Comparison of ENCODE assay signal across 8 cellular contexts in the genomic region with DNA sequence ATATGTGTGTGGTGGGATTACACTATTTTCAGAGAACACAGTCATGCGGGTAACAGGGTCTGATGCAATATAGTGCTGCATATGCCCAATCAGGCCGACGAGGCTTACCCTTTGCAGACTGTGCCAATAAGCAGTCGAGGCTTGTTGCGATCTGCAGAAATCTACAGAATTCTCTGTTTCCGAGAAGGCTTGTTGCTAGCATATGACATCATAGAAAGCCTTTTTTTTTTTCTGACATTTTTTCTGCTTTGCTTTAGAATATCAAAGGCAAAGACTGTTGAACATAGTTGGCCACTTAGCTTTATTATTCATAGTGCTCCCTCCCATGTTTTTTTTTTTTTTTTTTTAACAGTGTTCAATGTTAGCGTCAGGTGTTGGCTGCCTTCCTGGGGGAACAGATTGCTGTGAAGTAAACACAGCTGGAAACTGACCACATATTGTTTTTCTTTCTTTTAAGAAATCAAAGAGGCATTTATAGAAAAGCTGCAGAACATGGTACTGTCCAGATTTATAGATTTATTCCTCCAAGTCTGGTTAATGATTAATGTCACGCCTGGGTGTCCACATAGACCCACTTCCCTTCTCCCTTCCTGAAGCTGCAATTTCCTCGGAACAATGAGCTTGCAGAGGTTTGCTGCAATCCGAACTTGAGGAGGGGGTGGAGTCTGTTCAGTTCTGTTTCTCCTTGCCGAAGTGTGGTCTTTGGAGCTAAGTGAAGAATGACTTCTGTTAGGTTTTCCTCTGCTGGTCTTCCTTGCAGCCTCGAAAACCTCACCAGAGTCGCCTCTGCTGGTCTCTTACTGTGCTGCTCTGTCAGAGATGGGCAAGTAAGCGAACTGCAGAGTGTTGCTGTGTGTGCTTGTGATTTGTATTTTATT.
DNase-seq lines count a peak whose midpoint lies in the region; ATAC-seq, FAIRE-seq and TF ChIP-seq lines count a peak whose summit lies in the region.

No MANE protein-coding gene starts in this region.

- TF ChIP-seq CTCF in DOHH2 (IDR thresholded peaks at IDR 0.05; ENCODE audit: low read depth, low read length, poor library complexity, severe bottlenecking) (no peak), RWPE1 (conservative IDR thresholded peaks at IDR 0.05; ENCODE audit: low read depth) (no peak), fibroblast of villous mesenchyme (IDR thresholded peaks at IDR 0.05; ENCODE audit: insufficient read depth, low read depth, low read length) (no peak), neutrophil (IDR thresholded peaks at IDR 0.05) (no peak)

- H3K9me2 ChIP-seq in DOHH2 (replicated peaks; ENCODE audit: control insufficient read depth, low read length): no peaks in the 10 kb centered on the region

- peak overlapping the region; percentile 24 for H3K4me2 ChIP-seq in DOHH2 (ENCODE audit: low read length)

- no peak for FAIRE-seq in H54 (lab: Jason Lieb, UNC)

- CTCF ChIA-PET in RWPE1 (lab: Yijun Ruan, JAX): interaction anchor here (0.7 kb wide), 2 partner anchors 107 to 189 kb away, joined by 3 to 4 read pairs; no protein-coding TSS in a partner anchor

- H3K4me3 ChIP-seq in DOHH2 (ENCODE audit: low read length) (no peak overlapping the region), fibroblast of villous mesenchyme (ENCODE audit: low read depth, low read length) (peak overlapping the region; percentile 37), neutrophil (ENCODE audit: low read depth in 1 of 2, low read length in 1 of 2) (peak overlapping the region; percentile 63 to 84)

- no peak for TF ChIP-seq POLR2A in H54 (IDR thresholded peaks at IDR 0.05; ENCODE audit: low read depth, low read length)

- no peaks in the 10 kb centered on the region for H3K79me2 ChIP-seq in DOHH2 (ENCODE audit: control insufficient read depth, low read length)

- no peaks in the 10 kb centered on the region for H3K36me3 ChIP-seq in DOHH2 (ENCODE audit: control insufficient read depth, low read length)
- peaks cover 15% of the 10 kb centered on the region for H3K36me3 ChIP-seq in neutrophil

- H3K9me3 ChIP-seq in DOHH2 (ENCODE audit: control insufficient read depth, insufficient read depth, low read length) (no peaks in the 10 kb centered on the region), neutrophil (no peaks in the 10 kb centered on the region)

- no peaks in the 10 kb centered on the region for H4K20me1 ChIP-seq in DOHH2 (ENCODE audit: control insufficient read depth, insufficient read depth, low read depth, low read length)

- peak; percentile 38 for ATAC-seq in HG03139 (IDR thresholded peaks at IDR 0.05; ENCODE audit: unreplicated experiment)
- ATAC-seq in GM21717 (IDR thresholded peaks at IDR 0.05; ENCODE audit: unreplicated experiment): no peak

- no peak overlapping the region for H3K27ac ChIP-seq in DOHH2 (ENCODE audit: low read depth, low read length)
- H3K27ac ChIP-seq in RWPE1: peak overlapping the region; percentile 81
- H3K27ac ChIP-seq in neutrophil: peak overlapping the region; percentile 82

- H3K4me1 ChIP-seq in DOHH2 (ENCODE audit: control insufficient read depth, low read length) (peaks cover 35% of the 10 kb centered on the region), neutrophil (ENCODE audit: control insufficient read depth in 1 of 2, insufficient read depth in 1 of 2, low read depth in 1 of 2, low read length in 1 of 2) (peaks cover 29 to 43% of the 10 kb centered on the region in 2 experiments)

- peaks cover 19% of the 10 kb centered on the region; the same call in 1 of the 2 replicates for H3K27me3 ChIP-seq in DOHH2 (ENCODE audit: control insufficient read depth, low read length)
- H3K27me3 ChIP-seq in neutrophil: no peaks in the 10 kb centered on the region

- POLR2A ChIA-PET in RWPE1 (lab: Yijun Ruan, JAX; ENCODE audit: low non-redundant PET): no interaction called here

- no peak for DNase-seq in RWPE1 (ENCODE audit: low spot score)
- peak; percentile 83 for DNase-seq in fibroblast of villous mesenchyme (ENCODE audit: low read depth)
- DNase-seq in H54 (ENCODE audit: insufficient read length, low spot score): no peak
- no peak for DNase-seq in KG1 (lab: John Stamatoyannopoulos, UW)

- no peaks in the 10 kb centered on the region for H3F3A ChIP-seq in DOHH2 (ENCODE audit: control insufficient read depth, insufficient read depth)
